In genomic region chr1:172041689-172042088, GRCh38 we compare ENCODE assay signal across 9 cellular contexts.
DNase-seq lines count a peak whose midpoint lies in the region; ATAC-seq, FAIRE-seq and TF ChIP-seq lines count a peak whose summit lies in the region.
"Had no signal": no experiment of that assay in that cellular context is flagged by ENCODE, and none has a peak within 500 bp of the region (broad histone marks: within the 10 kb centered on the region; RNA-seq: fewer than 3 reads in every experiment).

No MANE protein-coding gene starts in this region.

- H3K79me2 ChIP-seq in OCI-LY3 (ENCODE audit: low read length): no peaks in the 10 kb centered on the region
- H3K79me2 ChIP-seq in endothelial cell of umbilical vein (ENCODE audit: control insufficient read depth, insufficient read depth, low read length): no peaks in the 10 kb centered on the region

- H2AFZ ChIP-seq in OCI-LY3 (ENCODE audit: low read depth, low read length) (no peak overlapping the region), endothelial cell of umbilical vein (ENCODE audit: low read depth, low read length) (no peak overlapping the region)

- no peak overlapping the region for H3K9ac ChIP-seq in OCI-LY3 (ENCODE audit: low read length)
- H3K9ac ChIP-seq in endothelial cell of umbilical vein (replicated peaks; ENCODE audit: extremely low read depth, insufficient read depth, low read length): no peak overlapping the region

- no peak for TF ChIP-seq POLR2A in endothelial cell of umbilical vein (IDR thresholded peaks at IDR 0.05; ENCODE audit: low read depth, low read length)

- dilution Hi-C loops in endothelial cell of umbilical vein (cut with MboI; ENCODE audit: extremely low pct_ligation_motif_present, low sequenced_read_pairs): no loop called here

- H3K9me3 ChIP-seq in OCI-LY3 (ENCODE audit: insufficient read depth, low read length): no peaks in the 10 kb centered on the region
- H3K9me3 ChIP-seq in endothelial cell of umbilical vein (replicated peaks; ENCODE audit: control insufficient read depth, insufficient read depth, low read length): no peaks in the 10 kb centered on the region

- H3K4me3 ChIP-seq in OCI-LY3 (ENCODE audit: low read length) (no peak overlapping the region), endothelial cell of umbilical vein (replicated peaks in 1 of 3; ENCODE audit: insufficient read depth in 1 of 3, low read depth in 1 of 3, low read length in 3 of 3) (no peak overlapping the region)

- DNase-seq in DMS 273 treated with DMSO at 0.1 percent for 48 hours (lab: John Stamatoyannopoulos, UW) (peak; percentile 5), endothelial cell of umbilical vein (ENCODE audit: low read depth, low spot score) (peak; percentile 45), renal cortical epithelial cell (ENCODE audit: low read depth) (peak; percentile 40), foreskin melanocyte (no peak), urothelium cell line (ENCODE audit: low spot score) (no peak)
- DNase-seq: stimulated activated CD4-positive, alpha-beta T cell treated with anti-CD3 and anti-CD28 coated beads, Interleukin-12 subunit alpha, Interleukin-12 subunit beta, amount 100 ng/mL, for 4 hours had no signal

- H3K4me2 ChIP-seq in OCI-LY3 (ENCODE audit: low read length): no peak overlapping the region
- H3K4me2 ChIP-seq in endothelial cell of umbilical vein (ENCODE audit: insufficient read depth, low read length): peak overlapping the region; percentile 23

- POLR2A ChIA-PET in endothelial cell of umbilical vein (lab: Charles Lee): no interaction called here

- no peaks in the 10 kb centered on the region for H3K4me1 ChIP-seq in OCI-LY3 (ENCODE audit: low read length)
- peaks cover 14% of the 10 kb centered on the region for H3K4me1 ChIP-seq in endothelial cell of umbilical vein (ENCODE audit: control insufficient read depth, extremely low read depth, insufficient read depth, low read length)

- intact Hi-C loops in endothelial cell of umbilical vein (cut with micrococcal nuclease): loop anchor here (1.0 to 5.0 kb wide), 6 partner anchors 39 to 386 kb away; no protein-coding TSS in a partner anchor

- no peaks in the 10 kb centered on the region for H3K27me3 ChIP-seq in OCI-LY3 (ENCODE audit: low read depth, low read length)
- H3K27me3 ChIP-seq in endothelial cell of umbilical vein (ENCODE audit: control insufficient read depth in 2 of 2, insufficient read depth in 2 of 2, low read length in 2 of 2): no peaks in the 10 kb centered on the region

- TF ChIP-seq CTCF in OCI-LY3 (IDR thresholded peaks at IDR 0.05; ENCODE audit: low read depth, low read length): peak; percentile 35; the same call in 1 of the 2 replicates
- TF ChIP-seq CTCF in endothelial cell of umbilical vein (IDR thresholded peaks at IDR 0.05; ENCODE audit: extremely low read depth in 1 of 2, insufficient read depth in 1 of 2, low read depth in 1 of 2, low read length in 2 of 2): peak; percentile 7 to 12

- no TSS peak for BruUV-seq in endothelial cell of umbilical vein (replicated peaks; lab: Mats Ljungman, UMichigan)

- no peaks in the 10 kb centered on the region for H3K36me3 ChIP-seq in OCI-LY3 (replicated peaks; ENCODE audit: low read depth, low read length)
- no peaks in the 10 kb centered on the region for H3K36me3 ChIP-seq in endothelial cell of umbilical vein (ENCODE audit: control insufficient read depth in 2 of 2, extremely low read depth in 1 of 2, insufficient read depth in 2 of 2, low read length in 2 of 2)

- FAIRE-seq in endothelial cell of umbilical vein (lab: Jason Lieb, UNC) (no peak), urothelium cell line (lab: Jason Lieb, UNC) (no peak)

- H4K20me1 ChIP-seq in OCI-LY3 (ENCODE audit: insufficient read depth, low read length) (no peaks in the 10 kb centered on the region), endothelial cell of umbilical vein (replicated peaks; ENCODE audit: control insufficient read depth, extremely low read depth, insufficient read depth, low read length) (no peaks in the 10 kb centered on the region)

- H3K9me1 ChIP-seq in endothelial cell of umbilical vein (replicated peaks; ENCODE audit: control insufficient read depth, extremely low read depth, insufficient read depth, low read length): no peaks in the 10 kb centered on the region

- ATAC-seq in GM21381 (IDR thresholded peaks at IDR 0.05; ENCODE audit: unreplicated experiment) (no peak), esophagus mucosa (no peak)

- H3K27ac ChIP-seq in OCI-LY3 (ENCODE audit: low read length) (no peak overlapping the region), endothelial cell of umbilical vein (ENCODE audit: insufficient read depth, low read depth, low read length) (no peak overlapping the region)

- CTCF ChIA-PET in endothelial cell of umbilical vein (lab: Charles Lee): interaction anchor here (1.0 to 1.9 kb wide), 7 partner anchors 14 to 358 kb away, joined by 3 to 18 read pairs (median 4); no protein-coding TSS in a partner anchor

TF ChIP-seq in endothelial cell of umbilical vein, 7 proteins besides CTCF, POLR2A, EP300 and RAD21:
- TF ChIP-seq FOS (IDR thresholded peaks at IDR 0.05; ENCODE audit: borderline replicate concordance, insufficient read depth, low read length) (no peak), POLR2AphosphoS5 (IDR thresholded peaks at IDR 0.05; ENCODE audit: insufficient read depth, low read depth, low read length) (no peak), MYC (IDR thresholded peaks at IDR 0.05; ENCODE audit: low read depth, low read length) (no peak), GATA2 (IDR thresholded peaks at IDR 0.05; ENCODE audit: insufficient read depth, insufficient read length, low read depth, low read length) (no peak), EZH2 (IDR thresholded peaks at IDR 0.05; ENCODE audit: borderline replicate concordance, low read depth, low read length, severe bottlenecking) (no peak), JUN (IDR thresholded peaks at IDR 0.05; ENCODE audit: borderline replicate concordance, insufficient read depth, insufficient read length, low read depth) (no peak), MAX (IDR thresholded peaks at IDR 0.05; ENCODE audit: insufficient read depth, insufficient read length) (no peak)

Comparison
In these comparisons a context has a peak if more than half of its experiments do, and no peak if none do; other contexts are left out.
1. DNase-seq: peak in DMS 273 treated with DMSO at 0.1 percent for 48 hours (single experiment), endothelial cell of umbilical vein (single experiment) and renal cortical epithelial cell (single experiment); none in foreskin melanocyte (single experiment) and urothelium cell line (single experiment).